2 cellular contexts compared by ENCODE assay signal in the genomic region with DNA sequence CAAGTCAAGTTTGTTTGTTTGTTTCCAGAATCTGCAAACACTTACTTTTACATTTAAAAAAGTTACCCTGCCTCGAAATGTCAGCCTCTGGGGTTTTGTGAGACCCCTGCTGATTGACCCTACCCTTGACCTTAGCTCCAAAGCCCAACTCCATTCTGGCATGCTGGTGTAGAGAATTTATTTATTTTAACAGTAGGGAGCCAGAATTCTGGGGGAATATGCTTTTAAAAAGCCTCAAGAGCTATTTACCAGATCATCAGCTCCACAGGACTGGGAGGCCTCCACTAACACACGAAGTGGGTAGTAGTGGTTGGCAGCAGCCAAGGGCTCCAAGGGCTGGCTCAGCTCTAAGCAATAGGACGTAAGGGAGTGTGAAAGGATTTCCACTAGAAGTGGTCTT.
TF ChIP-seq lines count a peak whose summit lies in the region.

No MANE protein-coding gene starts in this region.

TF ChIP-seq in HEK293, 187 proteins besides CTCF, POLR2A, EP300 and RAD21 (continued from another document and continues in another):
- TF ChIP-seq ZSCAN4 (tag by site-specific recombination; IDR thresholded peaks at IDR 0.05): no peak
- peak; percentile 87; the same call in 1 of the 2 replicates for TF ChIP-seq TCF7L2 (IDR thresholded peaks at IDR 0.05; ENCODE audit: borderline replicate concordance, low read depth, low read length)
- no peak for TF ChIP-seq ZNF776 (tag by site-specific recombination; IDR thresholded peaks at IDR 0.05; ENCODE audit: borderline replicate concordance)
- TF ChIP-seq ZNF561 (tag by site-specific recombination; IDR thresholded peaks at IDR 0.05; ENCODE audit: borderline replicate concordance): no peak
- no peak for TF ChIP-seq PRDM2 (tag by site-specific recombination; IDR thresholded peaks at IDR 0.05; ENCODE audit: borderline replicate concordance)
- no peak for TF ChIP-seq ZNF202 (tag by site-specific recombination; IDR thresholded peaks at IDR 0.05; ENCODE audit: borderline replicate concordance)
- peak; percentile 26; the same call in 1 of the 2 replicates for TF ChIP-seq ZNF423 (tag by site-specific recombination; IDR thresholded peaks at IDR 0.05)
- no peak for TF ChIP-seq ZNF514 (tag by site-specific recombination; IDR thresholded peaks at IDR 0.05)
- TF ChIP-seq, protein P1, sequence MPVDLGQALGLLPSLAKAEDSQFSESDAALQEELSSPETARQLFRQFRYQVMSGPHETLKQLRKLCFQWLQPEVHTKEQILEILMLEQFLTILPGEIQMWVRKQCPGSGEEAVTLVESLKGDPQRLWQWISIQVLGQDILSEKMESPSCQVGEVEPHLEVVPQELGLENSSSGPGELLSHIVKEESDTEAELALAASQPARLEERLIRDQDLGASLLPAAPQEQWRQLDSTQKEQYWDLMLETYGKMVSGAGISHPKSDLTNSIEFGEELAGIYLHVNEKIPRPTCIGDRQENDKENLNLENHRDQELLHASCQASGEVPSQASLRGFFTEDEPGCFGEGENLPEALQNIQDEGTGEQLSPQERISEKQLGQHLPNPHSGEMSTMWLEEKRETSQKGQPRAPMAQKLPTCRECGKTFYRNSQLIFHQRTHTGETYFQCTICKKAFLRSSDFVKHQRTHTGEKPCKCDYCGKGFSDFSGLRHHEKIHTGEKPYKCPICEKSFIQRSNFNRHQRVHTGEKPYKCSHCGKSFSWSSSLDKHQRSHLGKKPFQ (tag by site-specific recombination; IDR thresholded peaks at IDR 0.05): no peak
- no peak for TF ChIP-seq WT1 (tag by site-specific recombination; IDR thresholded peaks at IDR 0.05)
- TF ChIP-seq ZNF10 (tag by site-specific recombination; IDR thresholded peaks at IDR 0.05): no peak
- TF ChIP-seq ZNF623 (tag by site-specific recombination; IDR thresholded peaks at IDR 0.05): no peak
- peak; percentile 30; the same call in 1 of the 2 replicates for TF ChIP-seq GLIS1 (tag by site-specific recombination; IDR thresholded peaks at IDR 0.05)
- TF ChIP-seq FEZF1 (tag by site-specific recombination; IDR thresholded peaks at IDR 0.05): peak; percentile 87
- TF ChIP-seq ZNF398 (tag by site-specific recombination; IDR thresholded peaks at IDR 0.05): no peak

TF ChIP-seq in WTC11, 78 proteins besides CTCF, POLR2A, EP300 and RAD21 (continued from another document):
- TF ChIP-seq PRDM15 (CRISPR knock-in tag; IDR thresholded peaks at IDR 0.05) (no peak), SMAD4 (CRISPR knock-in tag; IDR thresholded peaks at IDR 0.05) (no peak), FOXP1 (CRISPR knock-in tag; IDR thresholded peaks at IDR 0.05; ENCODE audit: borderline replicate concordance) (no peak), ZNF423 (CRISPR knock-in tag; IDR thresholded peaks at IDR 0.05) (no peak), PRRX2 (CRISPR knock-in tag; IDR thresholded peaks at IDR 0.05) (no peak), ETV6 (CRISPR knock-in tag; IDR thresholded peaks at IDR 0.05) (no peak), MAX (CRISPR knock-in tag; IDR thresholded peaks at IDR 0.05) (no peak), OVOL2 (CRISPR knock-in tag; IDR thresholded peaks at IDR 0.05; ENCODE audit: borderline replicate concordance) (no peak), TEAD4 (CRISPR knock-in tag; IDR thresholded peaks at IDR 0.05) (no peak), JUN (CRISPR knock-in tag; IDR thresholded peaks at IDR 0.05) (no peak), FOXK1 (CRISPR knock-in tag; IDR thresholded peaks at IDR 0.05) (no peak), ERG (CRISPR knock-in tag; IDR thresholded peaks at IDR 0.05) (no peak), ZNF281 (CRISPR knock-in tag; IDR thresholded peaks at IDR 0.05) (no peak), GTF2I (CRISPR knock-in tag; conservative IDR thresholded peaks at IDR 0.05) (no peak), GABPB1 (CRISPR knock-in tag; IDR thresholded peaks at IDR 0.05) (no peak)
- TF ChIP-seq, protein P2, sequence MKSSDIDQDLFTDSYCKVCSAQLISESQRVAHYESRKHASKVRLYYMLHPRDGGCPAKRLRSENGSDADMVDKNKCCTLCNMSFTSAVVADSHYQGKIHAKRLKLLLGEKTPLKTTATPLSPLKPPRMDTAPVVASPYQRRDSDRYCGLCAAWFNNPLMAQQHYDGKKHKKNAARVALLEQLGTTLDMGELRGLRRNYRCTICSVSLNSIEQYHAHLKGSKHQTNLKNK (CRISPR knock-in tag; IDR thresholded peaks at IDR 0.05): no peak
- TF ChIP-seq, protein P3, sequence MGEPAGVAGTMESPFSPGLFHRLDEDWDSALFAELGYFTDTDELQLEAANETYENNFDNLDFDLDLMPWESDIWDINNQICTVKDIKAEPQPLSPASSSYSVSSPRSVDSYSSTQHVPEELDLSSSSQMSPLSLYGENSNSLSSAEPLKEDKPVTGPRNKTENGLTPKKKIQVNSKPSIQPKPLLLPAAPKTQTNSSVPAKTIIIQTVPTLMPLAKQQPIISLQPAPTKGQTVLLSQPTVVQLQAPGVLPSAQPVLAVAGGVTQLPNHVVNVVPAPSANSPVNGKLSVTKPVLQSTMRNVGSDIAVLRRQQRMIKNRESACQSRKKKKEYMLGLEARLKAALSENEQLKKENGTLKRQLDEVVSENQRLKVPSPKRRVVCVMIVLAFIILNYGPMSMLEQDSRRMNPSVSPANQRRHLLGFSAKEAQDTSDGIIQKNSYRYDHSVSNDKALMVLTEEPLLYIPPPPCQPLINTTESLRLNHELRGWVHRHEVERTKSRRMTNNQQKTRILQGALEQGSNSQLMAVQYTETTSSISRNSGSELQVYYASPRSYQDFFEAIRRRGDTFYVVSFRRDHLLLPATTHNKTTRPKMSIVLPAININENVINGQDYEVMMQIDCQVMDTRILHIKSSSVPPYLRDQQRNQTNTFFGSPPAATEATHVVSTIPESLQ (CRISPR knock-in tag; IDR thresholded peaks at IDR 0.05): no peak
- TF ChIP-seq, protein P4, sequence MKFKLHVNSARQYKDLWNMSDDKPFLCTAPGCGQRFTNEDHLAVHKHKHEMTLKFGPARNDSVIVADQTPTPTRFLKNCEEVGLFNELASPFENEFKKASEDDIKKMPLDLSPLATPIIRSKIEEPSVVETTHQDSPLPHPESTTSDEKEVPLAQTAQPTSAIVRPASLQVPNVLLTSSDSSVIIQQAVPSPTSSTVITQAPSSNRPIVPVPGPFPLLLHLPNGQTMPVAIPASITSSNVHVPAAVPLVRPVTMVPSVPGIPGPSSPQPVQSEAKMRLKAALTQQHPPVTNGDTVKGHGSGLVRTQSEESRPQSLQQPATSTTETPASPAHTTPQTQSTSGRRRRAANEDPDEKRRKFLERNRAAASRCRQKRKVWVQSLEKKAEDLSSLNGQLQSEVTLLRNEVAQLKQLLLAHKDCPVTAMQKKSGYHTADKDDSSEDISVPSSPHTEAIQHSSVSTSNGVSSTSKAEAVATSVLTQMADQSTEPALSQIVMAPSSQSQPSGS (CRISPR knock-in tag; IDR thresholded peaks at IDR 0.05; ENCODE audit: borderline replicate concordance, low read depth): no peak
